Comparison of ENCODE assay signal across 35 cellular contexts in genomic region chr5:121885630-121886029, GRCh38. TPM values are rescaled to one million over a fixed set of nuclear protein-coding genes. Genes with fewer than 3 reads are reported as not detected.
"Had no signal": no experiment of that assay in that cellular context is flagged by ENCODE, and none has a peak within 500 bp of the region (broad histone marks: within the 10 kb centered on the region; RNA-seq: fewer than 3 reads in every experiment).

No MANE protein-coding gene starts in this region.

- H3K36me3 ChIP-seq: ascending aorta, cardiac muscle cell, WERI-Rb-1 had no signal

- H3K9me3 ChIP-seq: ascending aorta had no signal

- H3K27me3 ChIP-seq: ascending aorta, cardiac muscle cell had no signal

- H3K27ac ChIP-seq: ascending aorta, cardiac muscle cell, WERI-Rb-1 had no signal

- H3K4me1 ChIP-seq: ascending aorta had no signal

- DNase-seq: activated CD4-positive, alpha-beta memory T cell treated with anti-CD3 and anti-CD28 coated beads, Interleukin-2, amount 10 ng/mL, durations not matched to agents 7 days and 5 days; activated CD4-positive, alpha-beta T cell treated with anti-CD3 and anti-CD28 coated beads for 1 hour; activated CD4-positive, alpha-beta T cell treated with anti-CD3 and anti-CD28 coated beads for 36 hours; activated CD4-positive, alpha-beta T cell treated with anti-CD3 and anti-CD28 coated beads for 48 hours; activated CD4-positive, alpha-beta T cell treated with anti-CD3 and anti-CD28 coated beads, Interleukin-2, amount 10 ng/mL, durations not matched to agents 7 days and 5 days; activated CD4-positive, alpha-beta T cell treated with anti-CD3 and anti-CD28 coated beads, Interleukin-2, amount 50 U/mL, for 48 hours; activated CD4-positive, CD25-positive, alpha-beta regulatory T cell; activated CD8-positive, alpha-beta memory T cell treated with anti-CD3 and anti-CD28 coated beads for 24 hours; activated CD8-positive, alpha-beta memory T cell treated with anti-CD3 and anti-CD28 coated beads, Interleukin-2, amount 10 ng/mL, durations not matched to agents 7 days and 5 days; activated CD8-positive, alpha-beta memory T cell treated with anti-CD3 and anti-CD28 coated beads, Interleukin-2, amount 50 U/mL, for 48 hours; activated CD8-positive, alpha-beta T cell treated with anti-CD3 and anti-CD28 coated beads, Interleukin-2, amount 10 ng/mL, durations not matched to agents 7 days and 5 days; activated effector memory CD4-positive, alpha-beta T cell treated with Interleukin-2 at 50 U/mL for 16 hours; activated gamma-delta T cell; activated naive CD4-positive, alpha-beta T cell treated with anti-CD3 and anti-CD28 coated beads, Interleukin-2, amount 10 ng/mL, durations not matched to agents 7 days and 5 days; activated naive CD4-positive, alpha-beta T cell treated with Interleukin-2 at 50 U/mL for 16 hours; activated naive CD8-positive, alpha-beta T cell treated with anti-CD3 and anti-CD28 coated beads, Interleukin-2, amount 10 ng/mL, durations not matched to agents 7 days and 5 days; activated naive CD8-positive, alpha-beta T cell treated with anti-CD3 and anti-CD28 coated beads, Interleukin-2, amount 50 U/mL, for 24 hours; activated T-cell treated with anti-CD3 and anti-CD28 coated beads, Interleukin-2, amount 50 U/mL, for 24 hours; activated T-cell treated with anti-CD3 and anti-CD28 coated beads, Interleukin-2, amount 50 U/mL, for 48 hours; amygdala; anterior cingulate cortex; caudate nucleus; cerebellar nuclear complex; SW 1271; T-helper 1 cell; T-helper 2 cell; T-helper 9 cell; WERI-Rb-1 had no signal

- ATAC-seq: activated CD4-positive, alpha-beta T cell treated with anti-CD3 and anti-CD28 coated beads for 36 hours; activated CD4-positive, CD25-positive, alpha-beta regulatory T cell treated with anti-CD3 and anti-CD28 coated beads, Interleukin-2, amount 50 U/mL, for 24 hours; activated CD8-positive, alpha-beta memory T cell treated with anti-CD3 and anti-CD28 coated beads, Interleukin-2, amount 10 ng/mL, durations not matched to agents 7 days and 5 days; activated CD8-positive, alpha-beta T cell treated with anti-CD3 and anti-CD28 coated beads, Interleukin-2, amount 10 ng/mL, durations not matched to agents 7 days and 5 days; activated naive CD8-positive, alpha-beta T cell treated with anti-CD3 and anti-CD28 coated beads, Interleukin-2, amount 50 U/mL, for 24 hours; WTC11 had no signal

- H3K4me3 ChIP-seq: ascending aorta, cardiac muscle cell had no signal

RNA-seq across cellular contexts. Expression of gene FTMT, which starts 33.9 kb away (rescaled TPM):
- total RNA-seq: activated CD4-positive, alpha-beta memory T cell treated with anti-CD3 and anti-CD28 coated beads, Interleukin-2, amount 10 ng/mL, durations not matched to agents 7 days and 5 days; activated CD4-positive, alpha-beta T cell treated with anti-CD3 and anti-CD28 coated beads for 36 hours; activated CD4-positive, alpha-beta T cell treated with anti-CD3 and anti-CD28 coated beads, Interleukin-2, amount 10 ng/mL, durations not matched to agents 7 days and 5 days; activated CD8-positive, alpha-beta memory T cell treated with anti-CD3 and anti-CD28 coated beads, Interleukin-2, amount 10 ng/mL, durations not matched to agents 7 days and 5 days; activated CD8-positive, alpha-beta T cell treated with anti-CD3 and anti-CD28 coated beads, Interleukin-2, amount 10 ng/mL, durations not matched to agents 7 days and 5 days; activated naive CD8-positive, alpha-beta T cell treated with anti-CD3 and anti-CD28 coated beads, Interleukin-2, amount 10 ng/mL, durations not matched to agents 7 days and 5 days; activated T-helper 2 cell treated with anti-CD3 and anti-CD28 coated beads, Interferon-gamma antibody, Interleukin-2, Interleukin-4, amounts not matched to agents 10 μg/mL and 5 μg/mL and 100 μg/mL, durations not matched to agents 14 hours and 24 hours and 36 hours; ascending aorta; bronchial epithelial cell; cardiac muscle cell; WTC11 had no signal
- polyA plus RNA-seq: adipose tissue, cardiac muscle cell had no signal
